Comparison of ENCODE assay signal across 19 cellular contexts in the genomic region with DNA sequence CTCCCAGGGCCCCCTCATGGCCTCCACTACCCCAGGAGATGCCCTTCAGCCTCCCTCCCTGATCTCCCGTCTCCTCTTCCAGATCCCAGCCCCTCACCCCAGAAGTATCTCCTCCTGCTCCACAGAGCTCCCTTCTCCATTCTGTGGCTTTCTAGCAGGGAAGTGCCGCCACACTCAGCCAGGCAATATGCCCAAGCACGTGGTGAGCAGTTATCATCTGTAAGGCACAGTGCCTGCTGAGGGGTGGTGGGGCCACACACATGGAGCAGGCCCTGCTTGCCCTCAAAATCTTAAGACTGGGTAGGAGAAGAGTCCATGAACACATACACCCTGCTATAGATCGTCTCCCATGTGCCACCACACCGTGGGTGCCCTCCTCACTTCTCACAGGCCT. TPM values are rescaled to one million over a fixed set of nuclear protein-coding genes. Genes with fewer than 3 reads are reported as not detected.
"Had no signal": no experiment of that assay in that cellular context is flagged by ENCODE, and none has a peak within 500 bp of the region (broad histone marks: within the 10 kb centered on the region; RNA-seq: fewer than 3 reads in every experiment).

No MANE protein-coding gene starts in this region.

- H3K27ac ChIP-seq: adrenal gland, epithelial cell of prostate, testis had no signal

- H3K4me1 ChIP-seq: adrenal gland had no signal

- H3K36me3 ChIP-seq: adrenal gland had no signal

- DNase-seq: activated CD4-positive, alpha-beta T cell treated with anti-CD3 and anti-CD28 coated beads, Interleukin-2, amount 50 U/mL, for 1 hour; activated naive CD4-positive, alpha-beta T cell treated with anti-CD3 and anti-CD28 coated beads, Interleukin-2, amount 10 ng/mL, durations not matched to agents 7 days and 5 days; activated T-cell treated with anti-CD3 and anti-CD28 coated beads for 4 hours; adrenal gland; central memory CD4-positive, alpha-beta T cell; cortex of kidney; effector memory CD8-positive, alpha-beta T cell; naive thymus-derived CD4-positive, alpha-beta T cell; nucleus accumbens; stimulated activated CD4-positive, alpha-beta T cell treated with anti-CD3 and anti-CD28 coated beads, Interleukin-12 subunit alpha, Interleukin-12 subunit beta, amount 100 ng/mL, for 4 hours; stimulated activated naive CD4-positive, alpha-beta T cell treated with Interleukin-2 at 50 U/mL for 16 hours; T-helper 17 cell; testis had no signal

- H3K4me3 ChIP-seq: adrenal gland, testis had no signal

- H3K9me3 ChIP-seq: adrenal gland, testis had no signal

- H3K27me3 ChIP-seq: adrenal gland, testis had no signal

- ATAC-seq: activated T-helper 17 cell treated with anti-CD3 and anti-CD28 coated beads, Interleukin-2, amount 50 U/mL, for 72 hours; effector memory CD8-positive, alpha-beta T cell; naive thymus-derived CD4-positive, alpha-beta T cell; sciatic nerve; T-helper 17 cell had no signal

RNA-seq across cellular contexts. Expression of gene PHGR1, which starts 2.4 kb away (rescaled TPM):
- total RNA-seq: activated CD8-positive, alpha-beta memory T cell treated with anti-CD3 and anti-CD28 coated beads for 36 hours; activated T-helper 17 cell treated with anti-CD3 and anti-CD28 coated beads, Interleukin-2, amount 50 U/mL, for 72 hours; kidney epithelial cell; mesothelial cell of epicardium; naive thymus-derived CD4-positive, alpha-beta T cell; sciatic nerve; T-helper 17 cell; testis had no signal
- polyA plus RNA-seq: naive thymus-derived CD4-positive, alpha-beta T cell had no signal

RNA-seq across cellular contexts. Expression of gene DISP2, which starts 9.6 kb away (rescaled TPM):
- polyA plus RNA-seq: naive thymus-derived CD4-positive, alpha-beta T cell had no signal
